In the genomic region with DNA sequence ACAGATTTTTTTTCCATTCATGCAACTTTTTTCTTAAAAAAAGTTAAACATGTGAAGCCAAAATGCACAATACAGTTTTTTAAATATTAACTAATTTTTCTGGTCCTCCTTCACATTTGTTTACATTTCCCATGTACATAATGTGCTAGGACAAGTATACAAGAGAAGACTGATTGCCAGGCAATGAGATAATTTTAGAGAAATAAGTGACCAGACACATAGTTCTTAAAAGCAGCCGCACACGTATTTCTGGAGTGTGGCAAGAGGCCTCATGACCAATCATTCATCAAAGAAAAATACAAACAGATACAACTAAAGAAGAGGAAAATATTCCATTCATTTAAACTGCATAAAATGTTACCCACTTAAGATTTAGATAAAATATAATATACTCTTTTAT, we compare ENCODE assay signal across 9 cellular contexts. TPM values are rescaled to one million over a fixed set of nuclear protein-coding genes. Genes with fewer than 3 reads are reported as not detected.
"Had no signal": no experiment of that assay in that cellular context is flagged by ENCODE, and none has a peak within 500 bp of the region (broad histone marks: within the 10 kb centered on the region; RNA-seq: fewer than 3 reads in every experiment).

No MANE protein-coding gene starts in this region.

RNA-seq across cellular contexts. Expression of gene TBC1D28, which starts 22.1 kb away (rescaled TPM):
- total RNA-seq: OCI-LY7, PC-3, PC-9, Peyer's patch, Right ventricle myocardium inferior, Right ventricle myocardium superior, RPMI7951, SJSA1, SK-MEL-5 had no signal
